In genomic region chr2:63721082-63721424, GRCh38 we compare ENCODE assay signal across 22 cellular contexts.
DNase-seq lines count a peak whose midpoint lies in the region; ATAC-seq and TF ChIP-seq lines count a peak whose summit lies in the region.
"Had no signal": no experiment of that assay in that cellular context is flagged by ENCODE, and none has a peak within 500 bp of the region (broad histone marks: within the 10 kb centered on the region; RNA-seq: fewer than 3 reads in every experiment).

No MANE protein-coding gene starts in this region.

- DNase-seq in M059J (ENCODE audit: low read depth) (peak; percentile 4), NCI-H510A treated with DMSO at 0.1 percent for 48 hours (lab: John Stamatoyannopoulos, UW) (peak; percentile 71), body of pancreas (no peak), gastrocnemius medialis (no peak), C1 segment of cervical spinal cord (lab: John Stamatoyannopoulos, UW) (no peak), GM10266 (ENCODE audit: extremely low spot score) (no peak)
- no peak for DNase-seq in stimulated activated CD4-positive, alpha-beta T cell treated with anti-CD3 and anti-CD28 coated beads, Interleukin-2, amount 100 ng/mL, for 48 hours
- DNase-seq: activated CD8-positive, alpha-beta T cell treated with anti-CD3 and anti-CD28 coated beads for 36 hours; anterior cingulate cortex; left colon; NCI-H1436 treated with DMSO at 0.1 percent for 48 hours; NCI-H524 treated with DMSO at 0.1 percent for 48 hours; ovary; Right ventricle myocardium superior; stimulated activated naive CD4-positive, alpha-beta T cell; upper lobe of right lung had no signal

- peaks cover 10% of the 10 kb centered on the region for H3K4me1 ChIP-seq in body of pancreas
- H3K4me1 ChIP-seq in gastrocnemius medialis: peaks cover 15 to 23% of the 10 kb centered on the region in 2 donors
- H3K4me1 ChIP-seq: gastroesophageal sphincter, upper lobe of right lung had no signal

- intact Hi-C loops in body of pancreas (cut with DNase I) (no loop called here), gastrocnemius medialis (cut with DNase I; ENCODE audit: low total_unique reads) (no loop called here)

- TF ChIP-seq CTCF in body of pancreas (IDR thresholded peaks at IDR 0.05) (no peak), gastrocnemius medialis (IDR thresholded peaks at IDR 0.05 in 4 of 5, conservative IDR thresholded peaks at IDR 0.05 in 1 of 5) (no peak), GM10266 (IDR thresholded peaks at IDR 0.05; ENCODE audit: control insufficient read depth, insufficient read depth, low read depth, missing control alignments) (no peak)

- H3K27me3 ChIP-seq in body of pancreas: no peaks in the 10 kb centered on the region
- H3K27me3 ChIP-seq in gastrocnemius medialis: no peaks in the 10 kb centered on the region
- H3K27me3 ChIP-seq: gastroesophageal sphincter, hepatocyte, ovary, upper lobe of right lung had no signal

- H3K36me3 ChIP-seq in body of pancreas (replicated peaks in 1 of 2; ENCODE audit: insufficient read depth in 1 of 2, low read depth in 2 of 2) (no peaks in the 10 kb centered on the region), gastrocnemius medialis (no peaks in the 10 kb centered on the region)
- H3K36me3 ChIP-seq: gastroesophageal sphincter, ovary, upper lobe of right lung had no signal

- TF ChIP-seq POLR2A in body of pancreas (IDR thresholded peaks at IDR 0.05): no peak
- TF ChIP-seq POLR2A in gastrocnemius medialis (IDR thresholded peaks at IDR 0.05): no peak

- ATAC-seq in body of pancreas (peak; percentile 40), gastrocnemius medialis (peak; percentile 63 to 79), GM21576 (IDR thresholded peaks at IDR 0.05; ENCODE audit: unreplicated experiment) (no peak)
- ATAC-seq: activated CD8-positive, alpha-beta T cell treated with anti-CD3 and anti-CD28 coated beads for 36 hours; gastroesophageal sphincter; left colon; Panc1; upper lobe of right lung had no signal

- 5 to 16% methylated on average over 1 of the region's 1 CpG for WGBS in body of pancreas, 2 donors

- H3K4me3 ChIP-seq in body of pancreas: no peak overlapping the region
- H3K4me3 ChIP-seq in gastrocnemius medialis: no peak overlapping the region
- H3K4me3 ChIP-seq: gastroesophageal sphincter, hepatocyte, ovary, skin epidermis, upper lobe of right lung had no signal

- in situ Hi-C loops in gastrocnemius medialis (cut with MboI; ENCODE audit: low sequenced_read_pairs in 4 of 4): no loop called here

- H3K9me3 ChIP-seq in body of pancreas: no peaks in the 10 kb centered on the region
- no peaks in the 10 kb centered on the region for H3K9me3 ChIP-seq in gastrocnemius medialis
- H3K9me3 ChIP-seq: gastroesophageal sphincter, ovary, upper lobe of right lung had no signal

- H3K27ac ChIP-seq in body of pancreas: peak overlapping the region in 2 of 4 donors; percentile 22 to 31
- peak overlapping the region; percentile 6 to 76 (median 42) for H3K27ac ChIP-seq in gastrocnemius medialis
- H3K27ac ChIP-seq: gastroesophageal sphincter, hepatocyte, HL-60, ovary, skin epidermis, upper lobe of right lung had no signal

Comparison
In these comparisons a context has a peak if more than half of its experiments do, and no peak if none do; other contexts are left out.
1. DNase-seq: peak in M059J (single experiment) and NCI-H510A treated with DMSO at 0.1 percent for 48 hours (single experiment); none in body of pancreas (0 of 4), gastrocnemius medialis (0 of 2), C1 segment of cervical spinal cord (0 of 14), stimulated activated CD4-positive, alpha-beta T cell treated with anti-CD3 and anti-CD28 coated beads, Interleukin-2, amount 100 ng/mL, for 48 hours (0 of 2) and GM10266 (single experiment).